1 cellular context compared by ENCODE assay signal in genomic region chr7:138755831-138756590, GRCh38.
TF ChIP-seq lines count a peak whose summit lies in the region.

No MANE protein-coding gene starts in this region.

TF ChIP-seq in WTC11, 78 proteins besides CTCF, POLR2A, EP300 and RAD21 (continued from another document):
- TF ChIP-seq, protein P1, sequence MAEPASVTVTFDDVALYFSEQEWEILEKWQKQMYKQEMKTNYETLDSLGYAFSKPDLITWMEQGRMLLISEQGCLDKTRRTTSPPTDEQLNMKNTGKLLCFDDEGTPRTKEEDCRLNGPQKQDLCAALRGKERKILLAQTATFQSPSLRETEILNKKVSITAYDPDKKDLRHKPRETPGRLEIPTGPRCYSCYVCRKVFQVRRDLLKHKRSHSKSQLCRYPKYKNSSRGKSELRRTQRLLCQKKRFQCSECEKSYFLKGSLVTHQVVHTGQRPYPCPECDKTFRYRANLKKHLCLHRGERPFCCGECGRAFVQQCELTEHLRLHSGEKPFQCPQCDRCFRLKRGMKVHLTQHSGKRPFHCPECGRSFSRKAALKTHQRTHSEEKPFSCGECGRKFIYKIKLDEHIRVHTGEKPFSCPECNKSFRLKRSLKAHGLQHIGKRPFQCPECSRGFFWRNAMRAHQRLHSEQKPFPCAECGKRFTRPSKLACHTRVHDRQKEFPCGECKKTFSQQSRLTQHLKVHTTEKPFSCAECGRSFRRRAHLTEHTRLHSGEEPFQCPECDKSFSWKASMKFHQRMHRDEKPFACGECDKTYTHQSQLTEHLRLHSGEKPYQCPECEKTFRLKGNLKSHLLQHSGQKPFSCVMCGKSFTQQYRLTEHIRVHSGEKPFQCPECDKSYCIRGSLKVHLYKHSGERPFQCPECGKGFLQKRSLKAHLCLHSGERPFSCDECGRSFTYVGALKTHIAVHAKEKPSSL (CRISPR knock-in tag; conservative IDR thresholded peaks at IDR 0.05) = no peak
- TF ChIP-seq NR1H2 (CRISPR knock-in tag; IDR thresholded peaks at IDR 0.05) (no peak), CREB1 (CRISPR knock-in tag; IDR thresholded peaks at IDR 0.05) (no peak), HMGA2 (CRISPR knock-in tag; IDR thresholded peaks at IDR 0.05) (no peak), SMAD4 (CRISPR knock-in tag; IDR thresholded peaks at IDR 0.05) (no peak), SMAD3 (CRISPR knock-in tag; IDR thresholded peaks at IDR 0.05; ENCODE audit: borderline replicate concordance) (no peak), CBFB (CRISPR knock-in tag; IDR thresholded peaks at IDR 0.05; ENCODE audit: low read depth) (no peak), RELA (CRISPR knock-in tag; IDR thresholded peaks at IDR 0.05; ENCODE audit: borderline replicate concordance) (no peak), ZNF232 (CRISPR knock-in tag; IDR thresholded peaks at IDR 0.05) (no peak), PRDM15 (CRISPR knock-in tag; IDR thresholded peaks at IDR 0.05) (no peak), E2F4 (CRISPR knock-in tag; IDR thresholded peaks at IDR 0.05; ENCODE audit: borderline replicate concordance, low read depth) (no peak), GABPB1 (CRISPR knock-in tag; IDR thresholded peaks at IDR 0.05) (no peak)
- TF ChIP-seq, protein P2, sequence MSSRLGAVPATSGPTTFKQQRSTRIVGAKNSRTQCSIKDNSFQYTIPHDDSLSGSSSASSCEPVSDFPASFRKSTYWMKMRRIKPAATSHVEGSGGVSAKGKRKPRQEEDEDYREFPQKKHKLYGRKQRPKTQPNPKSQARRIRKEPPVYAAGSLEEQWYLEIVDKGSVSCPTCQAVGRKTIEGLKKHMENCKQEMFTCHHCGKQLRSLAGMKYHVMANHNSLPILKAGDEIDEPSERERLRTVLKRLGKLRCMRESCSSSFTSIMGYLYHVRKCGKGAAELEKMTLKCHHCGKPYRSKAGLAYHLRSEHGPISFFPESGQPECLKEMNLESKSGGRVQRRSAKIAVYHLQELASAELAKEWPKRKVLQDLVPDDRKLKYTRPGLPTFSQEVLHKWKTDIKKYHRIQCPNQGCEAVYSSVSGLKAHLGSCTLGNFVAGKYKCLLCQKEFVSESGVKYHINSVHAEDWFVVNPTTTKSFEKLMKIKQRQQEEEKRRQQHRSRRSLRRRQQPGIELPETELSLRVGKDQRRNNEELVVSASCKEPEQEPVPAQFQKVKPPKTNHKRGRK (CRISPR knock-in tag; IDR thresholded peaks at IDR 0.05; ENCODE audit: borderline replicate concordance) = no peak
- TF ChIP-seq, protein P3, sequence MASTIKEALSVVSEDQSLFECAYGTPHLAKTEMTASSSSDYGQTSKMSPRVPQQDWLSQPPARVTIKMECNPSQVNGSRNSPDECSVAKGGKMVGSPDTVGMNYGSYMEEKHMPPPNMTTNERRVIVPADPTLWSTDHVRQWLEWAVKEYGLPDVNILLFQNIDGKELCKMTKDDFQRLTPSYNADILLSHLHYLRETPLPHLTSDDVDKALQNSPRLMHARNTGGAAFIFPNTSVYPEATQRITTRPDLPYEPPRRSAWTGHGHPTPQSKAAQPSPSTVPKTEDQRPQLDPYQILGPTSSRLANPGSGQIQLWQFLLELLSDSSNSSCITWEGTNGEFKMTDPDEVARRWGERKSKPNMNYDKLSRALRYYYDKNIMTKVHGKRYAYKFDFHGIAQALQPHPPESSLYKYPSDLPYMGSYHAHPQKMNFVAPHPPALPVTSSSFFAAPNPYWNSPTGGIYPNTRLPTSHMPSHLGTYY (CRISPR knock-in tag; IDR thresholded peaks at IDR 0.05) = no peak
